Comparison of ENCODE assay signal across 16 cellular contexts in genomic region chr9:109512170-109512756, GRCh38.
"Had no signal": no experiment of that assay in that cellular context is flagged by ENCODE, and none has a peak within 500 bp of the region (broad histone marks: within the 10 kb centered on the region; RNA-seq: fewer than 3 reads in every experiment).

No MANE protein-coding gene starts in this region.

- ATAC-seq: gastrocnemius medialis; heart left ventricle; right lobe of liver; stimulated activated naive CD8-positive, alpha-beta T cell treated with anti-CD3 and anti-CD28 coated beads, Interleukin-15, Interleukin-2, amounts not matched to agents 100 U/mL and 50 U/mL, for 24 hours had no signal

- H3K27ac Mint-ChIP-seq: activated naive CD4-positive, alpha-beta T cell treated with anti-CD3 and anti-CD28 coated beads, Interleukin-2, amount 50 U/mL, for 24 hours; activated T-cell treated with anti-CD3 and anti-CD28 coated beads, Interleukin-2, amount 50 U/mL, for 24 hours; immature natural killer cell; nephron had no signal

- H3K9me3 Mint-ChIP-seq: activated naive CD4-positive, alpha-beta T cell treated with anti-CD3 and anti-CD28 coated beads, Interleukin-2, amount 50 U/mL, for 24 hours; activated T-cell treated with anti-CD3 and anti-CD28 coated beads, Interleukin-2, amount 50 U/mL, for 24 hours; nephron had no signal

- H3K4me1 ChIP-seq: heart left ventricle, prostate gland had no signal

- DNase-seq: activated CD4-positive, alpha-beta T cell treated with anti-CD3 and anti-CD28 coated beads for 1 hour; activated CD4-positive, alpha-beta T cell treated with anti-CD3 and anti-CD28 coated beads, Interleukin-2, amount 50 U/mL, for 48 hours; activated effector memory CD4-positive, alpha-beta T cell treated with Interleukin-2 at 50 U/mL for 16 hours; activated T-cell treated with anti-CD3 and anti-CD28 coated beads, Interleukin-2, amount 50 U/mL, for 24 hours; adrenal gland; gastrocnemius medialis; heart left ventricle; immature natural killer cell; occipital lobe; stimulated activated naive CD8-positive, alpha-beta T cell treated with anti-CD3 and anti-CD28 coated beads, Interleukin-15, Interleukin-2, amounts not matched to agents 100 U/mL and 50 U/mL, for 24 hours had no signal

- H3K4me3 Mint-ChIP-seq: activated naive CD4-positive, alpha-beta T cell treated with anti-CD3 and anti-CD28 coated beads, Interleukin-2, amount 50 U/mL, for 24 hours; activated T-cell treated with anti-CD3 and anti-CD28 coated beads, Interleukin-2, amount 50 U/mL, for 24 hours; immature natural killer cell; nephron had no signal

- H3K36me3 Mint-ChIP-seq: activated naive CD4-positive, alpha-beta T cell treated with anti-CD3 and anti-CD28 coated beads, Interleukin-2, amount 50 U/mL, for 24 hours; immature natural killer cell had no signal

- H3K9me3 ChIP-seq: adrenal gland, gastrocnemius medialis, heart left ventricle, prostate gland, right lobe of liver had no signal

- H3K4me3 ChIP-seq: adrenal gland, cardiac muscle cell, gastrocnemius medialis, heart left ventricle, prostate gland, right lobe of liver, smooth muscle cell had no signal

- H3K27ac ChIP-seq: adrenal gland, cardiac muscle cell, heart left ventricle, prostate gland had no signal

- H3K27me3 ChIP-seq: adrenal gland, cardiac muscle cell, gastrocnemius medialis, right lobe of liver had no signal

- H3K36me3 ChIP-seq: adrenal gland, cardiac muscle cell, gastrocnemius medialis, heart left ventricle, prostate gland, right lobe of liver had no signal

- H3K4me1 Mint-ChIP-seq: activated naive CD4-positive, alpha-beta T cell treated with anti-CD3 and anti-CD28 coated beads, Interleukin-2, amount 50 U/mL, for 24 hours; immature natural killer cell; nephron had no signal

- H3K4me2 ChIP-seq: smooth muscle cell had no signal
